9 cellular contexts compared by ENCODE assay signal in the genomic region with DNA sequence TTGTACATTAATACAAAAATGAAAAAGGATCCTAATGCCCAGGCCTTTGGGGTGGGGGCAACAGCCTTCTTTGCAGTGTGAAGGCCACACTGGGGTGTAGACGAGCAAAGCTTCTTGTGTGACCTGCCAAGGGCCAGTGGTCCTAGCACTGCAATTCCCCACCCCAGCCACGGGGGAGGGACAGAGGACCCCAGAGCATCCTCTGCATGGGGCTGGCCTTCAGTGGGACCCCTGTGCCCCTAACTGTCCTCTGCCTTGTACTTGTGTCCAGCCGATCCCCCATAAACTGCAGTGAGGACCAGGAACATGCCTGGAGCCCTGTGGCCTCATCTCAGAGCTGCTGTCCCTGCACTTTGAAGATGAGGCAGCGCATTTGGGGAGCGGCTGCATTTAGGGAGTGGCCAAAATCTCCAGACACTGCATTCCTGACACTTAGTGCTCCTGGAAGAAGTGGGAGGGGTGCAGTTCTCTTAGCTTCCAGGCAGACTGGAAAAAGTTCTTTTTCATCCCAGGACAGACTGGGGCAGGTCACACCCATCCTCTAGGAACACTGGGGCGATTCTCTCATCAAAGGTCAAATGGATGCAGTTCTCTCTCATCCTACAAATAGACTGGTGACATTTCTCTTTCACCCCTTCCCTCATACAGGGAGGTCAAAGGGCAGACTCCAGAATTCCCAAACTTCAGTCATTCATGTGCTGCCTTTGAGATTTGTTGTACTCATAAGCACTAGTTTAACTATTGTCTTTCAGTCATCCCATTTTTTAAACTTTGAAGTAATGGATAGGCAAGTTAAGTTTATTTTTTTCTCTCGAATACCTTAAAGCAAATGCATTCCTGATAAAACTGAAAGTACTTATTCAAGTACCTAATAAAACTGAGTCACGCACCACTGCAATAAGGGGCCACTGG. TPM values are rescaled to one million over a fixed set of nuclear protein-coding genes. Genes with fewer than 3 reads are reported as not detected.
A peak's percentile ranks its signal among the peaks of the same experiment; 100 is the strongest.
DNase-seq lines count a peak whose midpoint lies in the region; ATAC-seq and TF ChIP-seq lines count a peak whose summit lies in the region.
"Had no signal": no experiment of that assay in that cellular context is flagged by ENCODE, and none has a peak within 500 bp of the region (broad histone marks: within the 10 kb centered on the region; RNA-seq: fewer than 3 reads in every experiment).

No MANE protein-coding gene starts in this region.

- H3K9me3 ChIP-seq in right atrium auricular region, result no peaks in the 10 kb centered on the region
- H3K9me3 ChIP-seq in OCI-LY3 (ENCODE audit: insufficient read depth, low read length), result no peaks in the 10 kb centered on the region
- H3K9me3 ChIP-seq in upper lobe of right lung, result no peaks in the 10 kb centered on the region
- H3K9me3 ChIP-seq in MG63, result no peaks in the 10 kb centered on the region

- peak overlapping the region; percentile 83 for H3K4me2 ChIP-seq in OCI-LY3 (ENCODE audit: low read length)

- no peak for ATAC-seq in Right ventricle myocardium superior (ENCODE audit: poor library complexity)
- peak; percentile 54 for ATAC-seq in foreskin keratinocyte
- ATAC-seq in upper lobe of right lung, result peak; percentile 1

- H4K20me1 ChIP-seq in OCI-LY3 (ENCODE audit: insufficient read depth, low read length), result peaks cover 18% of the 10 kb centered on the region

- TF ChIP-seq CTCF in right atrium auricular region (IDR thresholded peaks at IDR 0.05) (no peak), OCI-LY3 (IDR thresholded peaks at IDR 0.05; ENCODE audit: low read depth, low read length) (peak; percentile 15; the same call in 1 of the 2 replicates), foreskin keratinocyte (conservative IDR thresholded peaks at IDR 0.05) (no peak), upper lobe of right lung (IDR thresholded peaks at IDR 0.05) (no peak)

- H3K36me3 ChIP-seq in right atrium auricular region (peaks cover 33% of the 10 kb centered on the region), OCI-LY3 (replicated peaks; ENCODE audit: low read depth, low read length) (peaks cover 63% of the 10 kb centered on the region), upper lobe of right lung (peaks cover 25% of the 10 kb centered on the region), MG63 (peaks cover 37% of the 10 kb centered on the region)

- H3K9ac ChIP-seq in OCI-LY3 (ENCODE audit: low read length), result peak overlapping the region; percentile 71

- H3K4me3 ChIP-seq in right atrium auricular region (no peak overlapping the region), OCI-LY3 (ENCODE audit: low read length) (peak overlapping the region; percentile 69), upper lobe of right lung (no peak overlapping the region), MG63 (no peak overlapping the region)

- peaks cover 18% of the 10 kb centered on the region for H3K79me2 ChIP-seq in OCI-LY3 (ENCODE audit: low read length)

- intact Hi-C loops in Right ventricle myocardium superior (cut with DNase I) (loop anchor here (10.0 kb wide), 1 partner anchor 95 kb away; the partner anchor contains the start of gene PURB), upper lobe of right lung (cut with DNase I) (no loop called here)

- H3K27ac ChIP-seq in right atrium auricular region (peak overlapping the region; percentile 25 to 35), OCI-LY3 (ENCODE audit: low read length) (peak overlapping the region; percentile 87), foreskin keratinocyte (peak overlapping the region; percentile 75), upper lobe of right lung (peak overlapping the region; percentile 66)

- DNase-seq in right atrium auricular region (ENCODE audit: low spot score), result no peak
- DNase-seq in Right ventricle myocardium superior, result no peak
- peak in 1 of 2 donors; percentile 58 for DNase-seq in foreskin keratinocyte
- DNase-seq in upper lobe of right lung, result no peak
- no peak for DNase-seq in AML-193 (lab: John Stamatoyannopoulos, UW)
- no peak for DNase-seq in cerebellar nuclear complex (lab: John Stamatoyannopoulos, UW)
- DNase-seq in MG63, result no peak
- DNase-seq: NCI-H748 treated with DMSO at 0.1 percent for 48 hours had no signal

- H3K4me1 ChIP-seq in right atrium auricular region, result peaks cover 0 to 6% of the 10 kb centered on the region in 2 donors
- H3K4me1 ChIP-seq in OCI-LY3 (ENCODE audit: low read length), result peaks cover 75% of the 10 kb centered on the region
- H3K4me1 ChIP-seq in foreskin keratinocyte, result peaks cover 16% of the 10 kb centered on the region
- H3K4me1 ChIP-seq in upper lobe of right lung, result peaks cover 41% of the 10 kb centered on the region

- H2AFZ ChIP-seq in OCI-LY3 (ENCODE audit: low read depth, low read length), result no peak overlapping the region

- H3K27me3 ChIP-seq in right atrium auricular region, result no peaks in the 10 kb centered on the region
- H3K27me3 ChIP-seq in OCI-LY3 (ENCODE audit: low read depth, low read length), result no peaks in the 10 kb centered on the region
- H3K27me3 ChIP-seq in foreskin keratinocyte, result no peaks in the 10 kb centered on the region
- no peaks in the 10 kb centered on the region for H3K27me3 ChIP-seq in upper lobe of right lung
- H3K27me3 ChIP-seq in MG63, result no peaks in the 10 kb centered on the region

RNA-seq across cellular contexts. Expression of gene MYO1G, which starts 0.9 kb away (rescaled TPM):
- 1 to 10 TPM in 1 of 2 donors, under 1 TPM in 1; 0.78 to 2.2 TPM for total RNA-seq in right atrium auricular region
- total RNA-seq in Right ventricle myocardium superior, result 0.97 TPM
- 0.04 and 0.10 TPM in 2 replicates for total RNA-seq in foreskin keratinocyte
- 0.08 TPM in 1 of 2 replicates, not detected in the other for polyA plus RNA-seq in foreskin keratinocyte
- 21.0 TPM for total RNA-seq in upper lobe of right lung
- total RNA-seq in MG63 (2014; rRNA removed; shearing (Covaris generic); ENCODE audit: low replicate concordance), result 0.03 TPM in 1 of 2 replicates, not detected in the other

RNA-seq across cellular contexts. Expression of gene CCM2, which starts 20.3 kb away (rescaled TPM):
- 10 to 100 TPM; 26.5 to 34.0 TPM for total RNA-seq in right atrium auricular region
- 30.3 TPM for total RNA-seq in Right ventricle myocardium superior
- total RNA-seq in foreskin keratinocyte, result 65.4 and 68.9 TPM in 2 replicates
- 84.0 and 86.5 TPM in 2 replicates for polyA plus RNA-seq in foreskin keratinocyte
- total RNA-seq in upper lobe of right lung, result 40.2 TPM
- total RNA-seq in MG63 (2014; rRNA removed; shearing (Covaris generic); ENCODE audit: low replicate concordance), result 43.2 and 50.6 TPM in 2 replicates

Comparison
In these comparisons a context has a peak if more than half of its experiments do, and no peak if none do; other contexts are left out.
1. H3K27ac ChIP-seq: peak in every context shown above with its lines; median percentile 87 in OCI-LY3; 75 in foreskin keratinocyte; 66 in upper lobe of right lung; 30 in right atrium auricular region.